Comparison of ENCODE assay signal across 20 cellular contexts in genomic region chr16:85007815-85008214, GRCh38. TPM values are rescaled to one million over a fixed set of nuclear protein-coding genes. Genes with fewer than 3 reads are reported as not detected.
DNase-seq lines count a peak whose midpoint lies in the region; ATAC-seq and TF ChIP-seq lines count a peak whose summit lies in the region.
"Had no signal": no experiment of that assay in that cellular context is flagged by ENCODE, and none has a peak within 500 bp of the region (broad histone marks: within the 10 kb centered on the region; RNA-seq: fewer than 3 reads in every experiment).

No MANE protein-coding gene starts in this region.

- peaks cover 8% of the 10 kb centered on the region for H3K36me3 ChIP-seq in osteoblast (ENCODE audit: insufficient read depth, low read length)
- H3K36me3 ChIP-seq in upper lobe of right lung = peaks cover 6% of the 10 kb centered on the region

- intact Hi-C loops in activated CD8-positive, alpha-beta T cell treated with anti-CD3 and anti-CD28 coated beads for 36 hours (cut with micrococcal nuclease) = no loop called here
- intact Hi-C loops in dendritic cell treated with granulocyte-macrophage colony-stimulating factor and Interleukin-4, amounts not matched to agents 40 ng/mL and 50 ng/mL, for 4 days (cut with micrococcal nuclease) = no loop called here
- intact Hi-C loops in upper lobe of right lung (cut with DNase I) = no loop called here

- no peak for DNase-seq in activated CD8-positive, alpha-beta T cell treated with anti-CD3 and anti-CD28 coated beads for 36 hours
- no peak for DNase-seq in activated CD8-positive, alpha-beta T cell treated with anti-CD3 and anti-CD28 coated beads, Interleukin-2, amount 10 ng/mL, durations not matched to agents 7 days and 5 days
- DNase-seq in osteoblast (ENCODE audit: insufficient read length, low spot score, missing footprints) = no peak
- no peak for DNase-seq in upper lobe of right lung
- no peak for DNase-seq in foreskin melanocyte
- DNase-seq in NCI-H82 (lab: John Stamatoyannopoulos, UW) = no peak
- DNase-seq: activated CD4-positive, CD25-positive, alpha-beta regulatory T cell treated with anti-CD3 and anti-CD28 coated beads, Interleukin-2, amount 50 U/mL, for 72 hours; activated T-cell treated with anti-CD3 and anti-CD28 coated beads, Interleukin-2, amount 50 U/mL, for 24 hours; head of caudate nucleus; kidney glomerular epithelial cell; NCI-H1092; NCI-H187; NCI-H524 treated with DMSO at 0.1 percent for 48 hours; nucleus accumbens; stimulated activated CD4-positive, alpha-beta T cell treated with anti-CD3 and anti-CD28 coated beads, Interleukin-2, amount 100 ng/mL, for 24 hours; testis had no signal

- H3K9me3 Mint-ChIP-seq in activated CD8-positive, alpha-beta T cell treated with anti-CD3 and anti-CD28 coated beads for 36 hours = no peaks in the 10 kb centered on the region
- H3K9me3 Mint-ChIP-seq in activated CD8-positive, alpha-beta T cell treated with anti-CD3 and anti-CD28 coated beads, Interleukin-2, amount 10 ng/mL, durations not matched to agents 7 days and 5 days (ENCODE audit: insufficient read depth) = no peaks in the 10 kb centered on the region
- H3K9me3 Mint-ChIP-seq in dendritic cell treated with granulocyte-macrophage colony-stimulating factor and Interleukin-4, amounts not matched to agents 40 ng/mL and 50 ng/mL, for 4 days = no peaks in the 10 kb centered on the region
- H3K9me3 Mint-ChIP-seq: activated T-cell treated with anti-CD3 and anti-CD28 coated beads, Interleukin-2, amount 50 U/mL, for 24 hours had no signal

- H3K79me2 ChIP-seq in osteoblast (ENCODE audit: insufficient read depth, low read length) = peaks cover 79% of the 10 kb centered on the region

- no peak for ATAC-seq in activated CD8-positive, alpha-beta T cell treated with anti-CD3 and anti-CD28 coated beads for 36 hours
- no peak for ATAC-seq in activated CD8-positive, alpha-beta T cell treated with anti-CD3 and anti-CD28 coated beads, Interleukin-2, amount 10 ng/mL, durations not matched to agents 7 days and 5 days
- ATAC-seq in upper lobe of right lung (no peak), GM18870 (IDR thresholded peaks at IDR 0.05; ENCODE audit: unreplicated experiment) (no peak)

- H3K4me3 Mint-ChIP-seq in activated CD8-positive, alpha-beta T cell treated with anti-CD3 and anti-CD28 coated beads for 36 hours = no peak overlapping the region
- no peak overlapping the region for H3K4me3 Mint-ChIP-seq in activated CD8-positive, alpha-beta T cell treated with anti-CD3 and anti-CD28 coated beads, Interleukin-2, amount 10 ng/mL, durations not matched to agents 7 days and 5 days
- no peak overlapping the region for H3K4me3 Mint-ChIP-seq in dendritic cell treated with granulocyte-macrophage colony-stimulating factor and Interleukin-4, amounts not matched to agents 40 ng/mL and 50 ng/mL, for 4 days
- H3K4me3 Mint-ChIP-seq: activated T-cell treated with anti-CD3 and anti-CD28 coated beads, Interleukin-2, amount 50 U/mL, for 24 hours had no signal

- peaks cover 58% of the 10 kb centered on the region for H3K4me1 Mint-ChIP-seq in activated CD8-positive, alpha-beta T cell treated with anti-CD3 and anti-CD28 coated beads for 36 hours (ENCODE audit: low read depth)
- H3K4me1 Mint-ChIP-seq in activated CD8-positive, alpha-beta T cell treated with anti-CD3 and anti-CD28 coated beads, Interleukin-2, amount 10 ng/mL, durations not matched to agents 7 days and 5 days (ENCODE audit: low read depth) = peaks cover 42% of the 10 kb centered on the region
- H3K4me1 Mint-ChIP-seq in dendritic cell treated with granulocyte-macrophage colony-stimulating factor and Interleukin-4, amounts not matched to agents 40 ng/mL and 50 ng/mL, for 4 days (ENCODE audit: low read depth) = peaks cover 74% of the 10 kb centered on the region

- H3K27ac ChIP-seq in osteoblast (ENCODE audit: low read depth, low read length) (peak overlapping the region; percentile 31), upper lobe of right lung (peak overlapping the region; percentile 25)
- H3K27ac ChIP-seq: 22Rv1 had no signal

- H3K27me3 ChIP-seq in osteoblast (ENCODE audit: insufficient read depth, low read length) (no peaks in the 10 kb centered on the region), upper lobe of right lung (no peaks in the 10 kb centered on the region)
- H3K27me3 ChIP-seq: testis had no signal

- H3K4me1 ChIP-seq in osteoblast (ENCODE audit: insufficient read depth, low read length) = peaks cover 57% of the 10 kb centered on the region
- peaks cover 81% of the 10 kb centered on the region for H3K4me1 ChIP-seq in upper lobe of right lung

- H4K20me1 ChIP-seq in osteoblast (ENCODE audit: insufficient read depth, low read length) = peaks cover 3% of the 10 kb centered on the region

- POLR2A ChIA-PET in activated CD8-positive, alpha-beta T cell treated with anti-CD3 and anti-CD28 coated beads for 36 hours (lab: Charles Lee) = interaction anchor here (1.0 kb wide), 1 partner anchor 31 kb away, joined by 3 read pairs; no protein-coding TSS in a partner anchor
- POLR2A ChIA-PET in activated CD8-positive, alpha-beta T cell treated with anti-CD3 and anti-CD28 coated beads, Interleukin-2, amount 10 ng/mL, durations not matched to agents 7 days and 5 days (lab: Charles Lee) = no interaction called here

- no peak overlapping the region for H3K4me2 ChIP-seq in osteoblast (ENCODE audit: insufficient read depth, low read length)
- H3K4me2 ChIP-seq: smooth muscle cell had no signal

- CTCF ChIA-PET in activated CD8-positive, alpha-beta T cell treated with anti-CD3 and anti-CD28 coated beads for 36 hours (lab: Charles Lee) = interaction anchor here (1.4 kb wide), 1 partner anchor 79 kb away, joined by 3 read pairs; no protein-coding TSS in a partner anchor
- CTCF ChIA-PET in activated CD8-positive, alpha-beta T cell treated with anti-CD3 and anti-CD28 coated beads, Interleukin-2, amount 10 ng/mL, durations not matched to agents 7 days and 5 days (lab: Charles Lee) = no interaction called here

- peaks cover 2% of the 10 kb centered on the region for H3K36me3 Mint-ChIP-seq in activated CD8-positive, alpha-beta T cell treated with anti-CD3 and anti-CD28 coated beads for 36 hours (ENCODE audit: low read depth)
- peaks cover 10% of the 10 kb centered on the region for H3K36me3 Mint-ChIP-seq in activated CD8-positive, alpha-beta T cell treated with anti-CD3 and anti-CD28 coated beads, Interleukin-2, amount 10 ng/mL, durations not matched to agents 7 days and 5 days (ENCODE audit: low read depth)
- H3K36me3 Mint-ChIP-seq in dendritic cell treated with granulocyte-macrophage colony-stimulating factor and Interleukin-4, amounts not matched to agents 40 ng/mL and 50 ng/mL, for 4 days (ENCODE audit: low read depth) = peaks cover 68% of the 10 kb centered on the region

- H3K9me3 ChIP-seq in osteoblast (ENCODE audit: low read depth, low read length) (no peaks in the 10 kb centered on the region), upper lobe of right lung (no peaks in the 10 kb centered on the region)
- H3K9me3 ChIP-seq: testis had no signal

- H3K4me3 ChIP-seq in osteoblast (ENCODE audit: insufficient read depth, low read length) (no peak overlapping the region), upper lobe of right lung (no peak overlapping the region)
- H3K4me3 ChIP-seq: smooth muscle cell, testis had no signal

- no peak overlapping the region for H2AFZ ChIP-seq in osteoblast (ENCODE audit: low read length)

- TF ChIP-seq CTCF in activated CD8-positive, alpha-beta T cell treated with anti-CD3 and anti-CD28 coated beads for 36 hours (IDR thresholded peaks at IDR 0.05) = no peak
- TF ChIP-seq CTCF in osteoblast (IDR thresholded peaks at IDR 0.05; ENCODE audit: extremely low read depth, low read depth, low read length) = no peak
- no peak for TF ChIP-seq CTCF in upper lobe of right lung (IDR thresholded peaks at IDR 0.05)

- peak overlapping the region; percentile 0 for H3K27ac Mint-ChIP-seq in activated CD8-positive, alpha-beta T cell treated with anti-CD3 and anti-CD28 coated beads for 36 hours
- no peak overlapping the region for H3K27ac Mint-ChIP-seq in activated CD8-positive, alpha-beta T cell treated with anti-CD3 and anti-CD28 coated beads, Interleukin-2, amount 10 ng/mL, durations not matched to agents 7 days and 5 days
- peak overlapping the region; percentile 78 for H3K27ac Mint-ChIP-seq in dendritic cell treated with granulocyte-macrophage colony-stimulating factor and Interleukin-4, amounts not matched to agents 40 ng/mL and 50 ng/mL, for 4 days

- H3K27me3 Mint-ChIP-seq in activated CD8-positive, alpha-beta T cell treated with anti-CD3 and anti-CD28 coated beads for 36 hours = no peaks in the 10 kb centered on the region
- H3K27me3 Mint-ChIP-seq in activated CD8-positive, alpha-beta T cell treated with anti-CD3 and anti-CD28 coated beads, Interleukin-2, amount 10 ng/mL, durations not matched to agents 7 days and 5 days (ENCODE audit: low read depth) = no peaks in the 10 kb centered on the region
- H3K27me3 Mint-ChIP-seq in dendritic cell treated with granulocyte-macrophage colony-stimulating factor and Interleukin-4, amounts not matched to agents 40 ng/mL and 50 ng/mL, for 4 days = no peaks in the 10 kb centered on the region
- H3K27me3 Mint-ChIP-seq: activated T-cell treated with anti-CD3 and anti-CD28 coated beads, Interleukin-2, amount 50 U/mL, for 24 hours had no signal

RNA-seq across cellular contexts. Expression of gene ZDHHC7, which starts 3.5 kb away (rescaled TPM):
- 10 to 100 TPM; 20.7 to 23.6 TPM for total RNA-seq in activated CD8-positive, alpha-beta T cell treated with anti-CD3 and anti-CD28 coated beads for 36 hours
- total RNA-seq in activated CD8-positive, alpha-beta T cell treated with anti-CD3 and anti-CD28 coated beads, Interleukin-2, amount 10 ng/mL, durations not matched to agents 7 days and 5 days = 10 to 100 TPM; 28.1 to 28.7 TPM
- total RNA-seq in osteoblast (134 and 139 TPM in 2 replicates), upper lobe of right lung (79.7 TPM)

RNA-seq across cellular contexts. Expression of gene KIAA0513, which starts 19.8 kb away (rescaled TPM):
- total RNA-seq in activated CD8-positive, alpha-beta T cell treated with anti-CD3 and anti-CD28 coated beads for 36 hours = 1 to 10 TPM; 3.9 to 5.3 TPM
- 1 to 10 TPM; 8.1 to 9.1 TPM for total RNA-seq in activated CD8-positive, alpha-beta T cell treated with anti-CD3 and anti-CD28 coated beads, Interleukin-2, amount 10 ng/mL, durations not matched to agents 7 days and 5 days
- 34.5 and 35.1 TPM in 2 replicates for total RNA-seq in osteoblast
- total RNA-seq in upper lobe of right lung = 21.7 TPM
